24 cellular contexts compared by ENCODE assay signal in genomic region chr2:53708988-53709387, GRCh38.
"Had no signal": no experiment of that assay in that cellular context is flagged by ENCODE, and none has a peak within 500 bp of the region (broad histone marks: within the 10 kb centered on the region; RNA-seq: fewer than 3 reads in every experiment).

No MANE protein-coding gene starts in this region.

- FAIRE-seq: kidney had no signal

- ATAC-seq: activated T-cell treated with anti-CD3 and anti-CD28 coated beads, Interleukin-2, amount 50 U/mL, for 72 hours; heart right ventricle; left lobe of liver; lower lobe of right lung; right cardiac atrium had no signal

- H3K9ac ChIP-seq: parathyroid adenoma had no signal

- H3K4me3 Mint-ChIP-seq: activated naive CD4-positive, alpha-beta T cell treated with anti-CD3 and anti-CD28 coated beads for 36 hours; activated T-cell treated with anti-CD3 and anti-CD28 coated beads, Interleukin-2, amount 50 U/mL, for 72 hours; T-helper 2 cell treated with Interferon-gamma antibody and Interleukin-4, amounts not matched to agents 5 μg/mL and 100 μg/mL, for 36 hours had no signal

- H3K4me1 ChIP-seq: heart right ventricle, lower lobe of right lung, parathyroid adenoma, suprapubic skin, transverse colon, uterus had no signal

- H3K9me3 ChIP-seq: lower lobe of right lung, suprapubic skin, transverse colon, uterus had no signal

- H3K36me3 ChIP-seq: uterus had no signal

- H3K27ac ChIP-seq: heart right ventricle, lower lobe of right lung, parathyroid adenoma, skin epidermis, stomach, suprapubic skin, transverse colon, uterus, VCaP had no signal

- H2AFZ ChIP-seq: parathyroid adenoma had no signal

- DNase-seq: activated CD4-positive, alpha-beta T cell treated with anti-CD3 and anti-CD28 coated beads, Interleukin-2, amount 50 U/mL, for 48 hours; activated CD4-positive, CD25-positive, alpha-beta regulatory T cell treated with anti-CD3 and anti-CD28 coated beads, Interleukin-2, amount 50 U/mL, for 72 hours; activated effector memory CD4-positive, alpha-beta T cell treated with Interleukin-2 at 50 U/mL for 16 hours; activated naive CD4-positive, alpha-beta T cell treated with anti-CD3 and anti-CD28 coated beads for 36 hours; activated T-cell treated with anti-CD3 and anti-CD28 coated beads, Interleukin-2, amount 50 U/mL, for 72 hours; cerebellar nuclear complex; cortex of kidney; foreskin fibroblast; heart right ventricle; kidney; lower lobe of right lung; naive B cell; nucleus accumbens; right cardiac atrium; stimulated activated CD4-positive, alpha-beta T cell treated with anti-CD3 and anti-CD28 coated beads, Interleukin-1b, Interleukin-23, amount 100 ng/mL, for 48 hours; stomach; transverse colon; uterus had no signal

- H3K27me3 Mint-ChIP-seq: naive B cell had no signal

- H3K27ac Mint-ChIP-seq: activated naive CD4-positive, alpha-beta T cell treated with anti-CD3 and anti-CD28 coated beads for 36 hours; activated T-cell treated with anti-CD3 and anti-CD28 coated beads, Interleukin-2, amount 50 U/mL, for 72 hours; naive B cell; T-helper 2 cell treated with Interferon-gamma antibody and Interleukin-4, amounts not matched to agents 5 μg/mL and 100 μg/mL, for 36 hours had no signal

- H3K27me3 ChIP-seq: heart right ventricle, stomach, suprapubic skin, transverse colon, uterus had no signal

- H3K4me3 ChIP-seq: heart right ventricle, lower lobe of right lung, skin epidermis, stomach, suprapubic skin, transverse colon, uterus had no signal
